1 cellular context compared by ENCODE assay signal in genomic region chr19:46847528-46847927, GRCh38.
TF ChIP-seq lines count a peak whose summit lies in the region.

No MANE protein-coding gene starts in this region.

TF ChIP-seq in HCT116, 20 proteins besides CTCF, POLR2A, EP300 and RAD21:
- TF ChIP-seq POLR2AphosphoS5 (IDR thresholded peaks at IDR 0.05; ENCODE audit: low read depth, low read length) (no peak), CBX3 (IDR thresholded peaks at IDR 0.05; ENCODE audit: low read depth) (no peak), FOSL1 (IDR thresholded peaks at IDR 0.05; ENCODE audit: low read depth) (no peak), JUND (IDR thresholded peaks at IDR 0.05) (no peak), ZNF274 (IDR thresholded peaks at IDR 0.05; ENCODE audit: low read depth, low read length) (no peak), TCF7L2 (IDR thresholded peaks at IDR 0.05; ENCODE audit: borderline replicate concordance, extremely low read depth, insufficient read depth, insufficient read length) (no peak), ELF1 (IDR thresholded peaks at IDR 0.05; ENCODE audit: borderline replicate concordance, low read depth) (no peak), YY1 (IDR thresholded peaks at IDR 0.05; ENCODE audit: extremely low read depth, insufficient replicate concordance, low read depth, low read length) (no peak), MAX (IDR thresholded peaks at IDR 0.05) (no peak), SRF (IDR thresholded peaks at IDR 0.05; ENCODE audit: low read depth) (no peak), EGR1 (IDR thresholded peaks at IDR 0.05; ENCODE audit: low read depth) (no peak), EZH2phosphoT487 (IDR thresholded peaks at IDR 0.05; ENCODE audit: borderline replicate concordance) (no peak), EZH2 (IDR thresholded peaks at IDR 0.05) (no peak), SP1 (IDR thresholded peaks at IDR 0.05; ENCODE audit: low read depth) (no peak), SIN3A (IDR thresholded peaks at IDR 0.05; ENCODE audit: low read depth) (no peak)
- TF ChIP-seq, protein P1, sequence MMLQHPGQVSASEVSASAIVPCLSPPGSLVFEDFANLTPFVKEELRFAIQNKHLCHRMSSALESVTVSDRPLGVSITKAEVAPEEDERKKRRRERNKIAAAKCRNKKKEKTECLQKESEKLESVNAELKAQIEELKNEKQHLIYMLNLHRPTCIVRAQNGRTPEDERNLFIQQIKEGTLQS (IDR thresholded peaks at IDR 0.05), result no peak
- TF ChIP-seq, protein P2, sequence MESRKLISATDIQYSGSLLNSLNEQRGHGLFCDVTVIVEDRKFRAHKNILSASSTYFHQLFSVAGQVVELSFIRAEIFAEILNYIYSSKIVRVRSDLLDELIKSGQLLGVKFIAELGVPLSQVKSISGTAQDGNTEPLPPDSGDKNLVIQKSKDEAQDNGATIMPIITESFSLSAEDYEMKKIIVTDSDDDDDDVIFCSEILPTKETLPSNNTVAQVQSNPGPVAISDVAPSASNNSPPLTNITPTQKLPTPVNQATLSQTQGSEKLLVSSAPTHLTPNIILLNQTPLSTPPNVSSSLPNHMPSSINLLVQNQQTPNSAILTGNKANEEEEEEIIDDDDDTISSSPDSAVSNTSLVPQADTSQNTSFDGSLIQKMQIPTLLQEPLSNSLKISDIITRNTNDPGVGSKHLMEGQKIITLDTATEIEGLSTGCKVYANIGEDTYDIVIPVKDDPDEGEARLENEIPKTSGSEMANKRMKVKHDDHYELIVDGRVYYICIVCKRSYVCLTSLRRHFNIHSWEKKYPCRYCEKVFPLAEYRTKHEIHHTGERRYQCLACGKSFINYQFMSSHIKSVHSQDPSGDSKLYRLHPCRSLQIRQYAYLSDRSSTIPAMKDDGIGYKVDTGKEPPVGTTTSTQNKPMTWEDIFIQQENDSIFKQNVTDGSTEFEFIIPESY (IDR thresholded peaks at IDR 0.05; ENCODE audit: extremely low read depth, insufficient replicate concordance, low read length), result no peak
